Comparison of ENCODE assay signal across 8 cellular contexts in genomic region chr1:224433041-224433670, GRCh38. TPM values are rescaled to one million over a fixed set of nuclear protein-coding genes. Genes with fewer than 3 reads are reported as not detected.
DNase-seq lines count a peak whose midpoint lies in the region; ATAC-seq and TF ChIP-seq lines count a peak whose summit lies in the region.

No MANE protein-coding gene starts in this region.

- H3K4me3 Mint-ChIP-seq in activated naive CD4-positive, alpha-beta T cell treated with anti-CD3 and anti-CD28 coated beads, Interleukin-2, amount 10 ng/mL, durations not matched to agents 7 days and 5 days = peak overlapping the region; percentile 88
- H3K4me3 Mint-ChIP-seq in glutamatergic neuron (ENCODE audit: unreplicated experiment) = peak overlapping the region; percentile 95

- H3K4me3 ChIP-seq in parathyroid adenoma (ENCODE audit: low read depth, low read length) = peak overlapping the region; percentile 66

- peaks cover 34% of the 10 kb centered on the region for H3K36me3 Mint-ChIP-seq in activated naive CD4-positive, alpha-beta T cell treated with anti-CD3 and anti-CD28 coated beads, Interleukin-2, amount 10 ng/mL, durations not matched to agents 7 days and 5 days
- no peaks in the 10 kb centered on the region for H3K36me3 Mint-ChIP-seq in glutamatergic neuron (ENCODE audit: unreplicated experiment)

- H3K9me3 ChIP-seq in ES-I3 (ENCODE audit: control insufficient read depth, insufficient read depth, low read length) (no peaks in the 10 kb centered on the region), parathyroid adenoma (ENCODE audit: control insufficient read depth, low read length) (no peaks in the 10 kb centered on the region)

- H3K9ac ChIP-seq in ES-I3 (ENCODE audit: low read depth, low read length) = peak overlapping the region; percentile 61
- no peak overlapping the region for H3K9ac ChIP-seq in parathyroid adenoma

- H3K79me2 ChIP-seq in parathyroid adenoma = peaks cover 9% of the 10 kb centered on the region

- no peaks in the 10 kb centered on the region for H3K27me3 ChIP-seq in parathyroid adenoma (ENCODE audit: control insufficient read depth, insufficient read depth, low read length)

- H3K4me1 Mint-ChIP-seq in activated naive CD4-positive, alpha-beta T cell treated with anti-CD3 and anti-CD28 coated beads, Interleukin-2, amount 10 ng/mL, durations not matched to agents 7 days and 5 days = peaks cover 58% of the 10 kb centered on the region
- H3K4me1 Mint-ChIP-seq in glutamatergic neuron (ENCODE audit: low read depth, unreplicated experiment) = peaks cover 10% of the 10 kb centered on the region

- H3K27ac ChIP-seq in parathyroid adenoma = peak overlapping the region; percentile 79

- no peaks in the 10 kb centered on the region for H3K27me3 Mint-ChIP-seq in activated naive CD4-positive, alpha-beta T cell treated with anti-CD3 and anti-CD28 coated beads, Interleukin-2, amount 10 ng/mL, durations not matched to agents 7 days and 5 days
- H3K27me3 Mint-ChIP-seq in glutamatergic neuron (ENCODE audit: unreplicated experiment) = peaks cover 8% of the 10 kb centered on the region

- ATAC-seq in HG03342 (IDR thresholded peaks at IDR 0.05; ENCODE audit: unreplicated experiment) (no peak), HG03045 (IDR thresholded peaks at IDR 0.05; ENCODE audit: unreplicated experiment) (no peak)

- TF ChIP-seq CTCF in glutamatergic neuron (IDR thresholded peaks at IDR 0.05; ENCODE audit: partially characterized antibody, unreplicated experiment) (no peak), parathyroid adenoma (IDR thresholded peaks at IDR 0.05) (no peak)

- H3K9me3 Mint-ChIP-seq in activated naive CD4-positive, alpha-beta T cell treated with anti-CD3 and anti-CD28 coated beads, Interleukin-2, amount 10 ng/mL, durations not matched to agents 7 days and 5 days = no peaks in the 10 kb centered on the region
- H3K9me3 Mint-ChIP-seq in glutamatergic neuron (ENCODE audit: unreplicated experiment) = peaks cover 2% of the 10 kb centered on the region

- CTCF ChIA-PET in activated naive CD4-positive, alpha-beta T cell treated with anti-CD3 and anti-CD28 coated beads, Interleukin-2, amount 10 ng/mL, durations not matched to agents 7 days and 5 days (lab: Charles Lee) = interaction anchor here (0.9 to 3.9 kb wide), 4 partner anchors 25 to 317 kb away, joined by 3 to 29 read pairs (median 3); no protein-coding TSS in a partner anchor

- H3K4me1 ChIP-seq in ES-I3 (ENCODE audit: insufficient read depth, low read length) (peaks cover 14% of the 10 kb centered on the region), parathyroid adenoma (no peaks in the 10 kb centered on the region)

- H3K36me3 ChIP-seq in ES-I3 (ENCODE audit: insufficient read depth, low read length) (peaks cover 7% of the 10 kb centered on the region; the same call in 1 of the 2 replicates), parathyroid adenoma (ENCODE audit: control insufficient read depth, insufficient read depth, low read length) (no peaks in the 10 kb centered on the region)

- peak; percentile 16 for DNase-seq in NCI-H1105 (lab: John Stamatoyannopoulos, UW)
- peak; percentile 38 for DNase-seq in activated naive CD4-positive, alpha-beta T cell treated with anti-CD3 and anti-CD28 coated beads, Interleukin-2, amount 10 ng/mL, durations not matched to agents 7 days and 5 days
- peak; percentile 62 for DNase-seq in glutamatergic neuron
- no peak for DNase-seq in amniotic stem cell (lab: John Stamatoyannopoulos, UW)

- peak overlapping the region; percentile 83 for H3K4me2 ChIP-seq in parathyroid adenoma (ENCODE audit: low read length)

- no peak overlapping the region for H2AFZ ChIP-seq in parathyroid adenoma

- peak overlapping the region; percentile 82 for H3K27ac Mint-ChIP-seq in activated naive CD4-positive, alpha-beta T cell treated with anti-CD3 and anti-CD28 coated beads, Interleukin-2, amount 10 ng/mL, durations not matched to agents 7 days and 5 days
- peak overlapping the region; percentile 98 for H3K27ac Mint-ChIP-seq in glutamatergic neuron (ENCODE audit: unreplicated experiment)

RNA-seq across cellular contexts. Expression of gene WDR26, which starts 1.4 kb away (rescaled TPM):
- total RNA-seq in glutamatergic neuron (ENCODE audit: unreplicated experiment) = 110 TPM
